ENCODE assay signal across 17 cellular contexts in genomic region chr4:74716436-74716765, GRCh38.
"Had no signal": no experiment of that assay in that cellular context is flagged by ENCODE, and none has a peak within 500 bp of the region (broad histone marks: within the 10 kb centered on the region; RNA-seq: fewer than 3 reads in every experiment).

No MANE protein-coding gene starts in this region.

- ATAC-seq: stimulated activated naive CD8-positive, alpha-beta T cell treated with anti-CD3 and anti-CD28 coated beads, Interleukin-15, Interleukin-2, amounts not matched to agents 100 U/mL and 50 U/mL, for 24 hours had no signal

- H3K27ac ChIP-seq: adrenal gland, colonic mucosa, upper lobe of left lung, VCaP had no signal

- DNase-seq: activated CD4-positive, alpha-beta T cell treated with anti-CD3 and anti-CD28 coated beads for 1 hour; activated CD4-positive, alpha-beta T cell treated with anti-CD3 and anti-CD28 coated beads, Interleukin-2, amount 50 U/mL, for 4 hours; activated naive CD4-positive, alpha-beta T cell treated with anti-CD3 and anti-CD28 coated beads, Interleukin-2, amount 50 U/mL, for 16 hours; activated T-cell treated with anti-CD3 and anti-CD28 coated beads, Interleukin-2, amount 50 U/mL, for 1 hour; adrenal gland; caudate nucleus; colonic mucosa; midbrain; SK-N-SH; stimulated activated CD4-positive, alpha-beta T cell treated with anti-CD3 and anti-CD28 coated beads, Interleukin-4, amount 100 ng/mL, for 24 hours; stimulated activated naive CD8-positive, alpha-beta T cell treated with anti-CD3 and anti-CD28 coated beads, Interleukin-15, Interleukin-2, amounts not matched to agents 100 U/mL and 50 U/mL, for 24 hours; T-helper 1 cell; upper lobe of left lung had no signal

- H3K4me1 ChIP-seq: adrenal gland, colonic mucosa, upper lobe of left lung had no signal

- H3K27ac Mint-ChIP-seq: activated T-helper 2 cell treated with anti-CD3 and anti-CD28 coated beads, Interferon-gamma antibody, Interleukin-2, Interleukin-4, amounts not matched to agents 10 μg/mL and 5 μg/mL and 100 μg/mL, durations not matched to agents 14 hours and 24 hours and 36 hours had no signal

- H3K27me3 ChIP-seq: adrenal gland, colonic mucosa, suprapubic skin, upper lobe of left lung had no signal

- H3K4me3 ChIP-seq: adrenal gland, colonic mucosa, lung, suprapubic skin, upper lobe of left lung had no signal

- H3K9me3 ChIP-seq: adrenal gland, colonic mucosa, SK-N-SH had no signal

- H3K36me3 ChIP-seq: adrenal gland, colonic mucosa, suprapubic skin, upper lobe of left lung had no signal
